ENCODE assay signal across 9 cellular contexts in the genomic region with DNA sequence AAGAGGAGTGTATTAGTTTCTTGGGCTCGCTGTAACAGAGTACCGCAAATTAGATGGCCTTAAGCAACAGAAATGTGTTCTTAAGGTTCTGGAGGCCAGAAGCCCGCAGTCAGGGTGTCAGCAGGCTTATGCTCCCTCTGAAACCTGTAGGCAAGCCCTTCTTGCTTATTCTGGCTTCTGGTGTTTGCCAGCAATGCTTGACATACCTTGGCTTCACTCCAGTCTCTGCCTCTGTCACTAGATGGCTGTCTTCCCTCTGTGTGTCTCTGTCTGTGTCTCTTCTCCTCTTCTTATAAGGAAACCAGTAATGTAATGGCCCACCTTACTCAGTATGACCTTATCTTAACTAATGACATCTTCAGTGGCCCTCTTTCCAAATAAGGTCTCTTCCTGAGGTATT.
DNase-seq lines count a peak whose midpoint lies in the region; ATAC-seq and TF ChIP-seq lines count a peak whose summit lies in the region.
"Had no signal": no experiment of that assay in that cellular context is flagged by ENCODE, and none has a peak within 500 bp of the region (broad histone marks: within the 10 kb centered on the region; RNA-seq: fewer than 3 reads in every experiment).

No MANE protein-coding gene starts in this region.

- DNase-seq in NCI-H146 (lab: John Stamatoyannopoulos, UW) = peak; percentile 5
- no peak for DNase-seq in NCI-H146 treated with DMSO at 0.1 percent for 48 hours (lab: John Stamatoyannopoulos, UW; ENCODE audit: unreplicated experiment)
- DNase-seq in OCI-M1 (lab: John Stamatoyannopoulos, UW) = peak; percentile 57
- DNase-seq in foreskin keratinocyte = no peak
- no peak for DNase-seq in activated naive CD4-positive, alpha-beta T cell treated with anti-CD3 and anti-CD28 coated beads, Interleukin-2, amount 50 U/mL, for 16 hours
- DNase-seq: effector memory CD4-positive, alpha-beta T cell had no signal

- H3K27ac ChIP-seq in foreskin keratinocyte = no peak overlapping the region
- no peak overlapping the region for H3K27ac ChIP-seq in skeletal muscle tissue (ENCODE audit: low read depth, low read length)

- no peaks in the 10 kb centered on the region for H3K9me3 ChIP-seq in skeletal muscle tissue (ENCODE audit: control insufficient read depth in 3 of 3, low read length in 3 of 3)

- no peak overlapping the region for H3K9ac ChIP-seq in skeletal muscle tissue (ENCODE audit: low read depth in 1 of 3, low read length in 3 of 3)

- H3K36me3 ChIP-seq in skeletal muscle tissue (ENCODE audit: control insufficient read depth in 3 of 3, insufficient read depth in 3 of 3, low read length in 3 of 3) = peaks cover 0 to 2% (median 0%) of the 10 kb centered on the region in 3 donors

- no peak for ATAC-seq in foreskin keratinocyte
- ATAC-seq in GM18511 (IDR thresholded peaks at IDR 0.05; ENCODE audit: unreplicated experiment) = no peak
- no peak for ATAC-seq in GM18861 (IDR thresholded peaks at IDR 0.05; ENCODE audit: unreplicated experiment)

- H3K4me3 ChIP-seq in skeletal muscle tissue (ENCODE audit: low read length in 3 of 3) = peak overlapping the region in 2 of 3 donors; percentile 14 to 28

- TF ChIP-seq CTCF in foreskin keratinocyte (conservative IDR thresholded peaks at IDR 0.05) = peak; percentile 10

- H3K4me1 ChIP-seq in foreskin keratinocyte (no peaks in the 10 kb centered on the region), skeletal muscle tissue (ENCODE audit: control insufficient read depth in 3 of 3, insufficient read depth in 3 of 3, low read length in 3 of 3) (peaks cover 0 to 8% (median 3%) of the 10 kb centered on the region in 3 donors)

- H3K27me3 ChIP-seq in foreskin keratinocyte (no peaks in the 10 kb centered on the region), skeletal muscle tissue (ENCODE audit: control insufficient read depth in 3 of 3, insufficient read depth in 3 of 3, low read length in 3 of 3) (no peaks in the 10 kb centered on the region)

Comparison
In these comparisons a context has a peak if more than half of its experiments do, and no peak if none do; other contexts are left out.
1. DNase-seq: peak in NCI-H146 (single experiment) and OCI-M1 (single experiment); none in NCI-H146 treated with DMSO at 0.1 percent for 48 hours (single experiment), foreskin keratinocyte (0 of 2) and activated naive CD4-positive, alpha-beta T cell treated with anti-CD3 and anti-CD28 coated beads, Interleukin-2, amount 50 U/mL, for 16 hours (single experiment).